25 cellular contexts compared by ENCODE assay signal in genomic region chr17:29610395-29610794, GRCh38. TPM values are rescaled to one million over a fixed set of nuclear protein-coding genes. Genes with fewer than 3 reads are reported as not detected.
DNase-seq lines count a peak whose midpoint lies in the region; ATAC-seq, FAIRE-seq and TF ChIP-seq lines count a peak whose summit lies in the region.
"Had no signal": no experiment of that assay in that cellular context is flagged by ENCODE, and none has a peak within 500 bp of the region (broad histone marks: within the 10 kb centered on the region; RNA-seq: fewer than 3 reads in every experiment).

No MANE protein-coding gene starts in this region.

- H3K4me1 ChIP-seq in HEK293 (ENCODE audit: control insufficient read depth, insufficient read depth, low read length), result no peaks in the 10 kb centered on the region
- H3K4me1 ChIP-seq in K562 (replicated peaks in 1 of 2; ENCODE audit: control insufficient read depth in 2 of 2, insufficient read depth in 2 of 2, low read length in 2 of 2), result peaks cover 7 to 34% of the 10 kb centered on the region in 2 experiments; a peak in 4 of 5 replicates
- peaks cover 0 to 30% (median 27%) of the 10 kb centered on the region in 4 donors for H3K4me1 ChIP-seq in sigmoid colon
- peaks cover 0 to 30% of the 10 kb centered on the region in 2 donors for H3K4me1 ChIP-seq in right atrium auricular region

- no peak for TF ChIP-seq RAD21 in K562 (CRISPR knock-in tag; conservative IDR thresholded peaks at IDR 0.05 in 1 of 2, IDR thresholded peaks at IDR 0.05 in 1 of 2)

- H3K9ac ChIP-seq in K562 (ENCODE audit: insufficient read depth in 1 of 2, low read depth in 2 of 2, low read length in 2 of 2), result no peak overlapping the region
- H3K9ac ChIP-seq: BLaER1 treated with 17β-estradiol and CSF1 and Interleukin-3, amounts not matched to agents 10 nM and 100 nM had no signal

- TF ChIP-seq POLR2A in K562 (conservative IDR thresholded peaks at IDR 0.05) (no peak), sigmoid colon (IDR thresholded peaks at IDR 0.05) (no peak)

- H4K20me1 ChIP-seq in K562 (replicated peaks; ENCODE audit: control insufficient read depth, insufficient read depth, low read length), result no peaks in the 10 kb centered on the region

- POLR2A ChIA-PET in HEK293 (lab: Yijun Ruan, JAX) (no interaction called here), K562 (lab: Yijun Ruan, JAX) (interaction anchor here (0.7 to 0.8 kb wide), 2 partner anchors 187 to 475 kb away, joined by 3 to 4 read pairs; no protein-coding TSS in a partner anchor)

- TF ChIP-seq EP300 in K562 (IDR thresholded peaks at IDR 0.05; ENCODE audit: low read length) (no peak), sigmoid colon (IDR thresholded peaks at IDR 0.05) (no peak)

- no peak overlapping the region for H3K4me2 ChIP-seq in K562 (ENCODE audit: insufficient read depth, low read length)

- no peak overlapping the region for H2AFZ ChIP-seq in K562 (ENCODE audit: low read depth, low read length)

- H3K9me1 ChIP-seq in K562 (ENCODE audit: control insufficient read depth, insufficient read depth, low read length), result peaks cover 7% of the 10 kb centered on the region

- WGBS in K562 (ENCODE audit: insufficient coverage, low coverage, missing lambda C conversion rate), result 83% methylated on average over 3 of the region's 3 CpGs
- 83 to 88% methylated on average over 3 of the region's 3 CpGs for WGBS in sigmoid colon, 2 donors

- no peak for ATAC-seq in K562
- ATAC-seq: CD8-positive, alpha-beta T cell had no signal

- no peak overlapping the region for H3K4me3 ChIP-seq in HEK293 (ENCODE audit: low read depth, low read length)
- no peak overlapping the region for H3K4me3 ChIP-seq in K562
- H3K4me3 ChIP-seq in sigmoid colon, result no peak overlapping the region
- no peak overlapping the region for H3K4me3 ChIP-seq in right atrium auricular region
- H3K4me3 ChIP-seq: BLaER1 treated with 17β-estradiol and CSF1 and Interleukin-3, amounts not matched to agents 10 nM and 100 nM had no signal

- in situ Hi-C loops in K562 (cut with MboI), result no loop called here

- no TSS peak for BruUV-seq in K562 (replicated peaks; lab: Mats Ljungman, UMichigan)

- H3K27ac ChIP-seq in HEK293 (ENCODE audit: extremely low read depth, low read depth, low read length), result no peak overlapping the region
- H3K27ac ChIP-seq in K562 (ENCODE audit: extremely low read depth, low read depth, low read length), result no peak overlapping the region
- H3K27ac ChIP-seq in sigmoid colon, result no peak overlapping the region
- H3K27ac ChIP-seq in right atrium auricular region, result no peak overlapping the region
- H3K27ac ChIP-seq: BLaER1 treated with 17β-estradiol and CSF1 and Interleukin-3, amounts not matched to agents 10 nM and 100 nM; C4-2B had no signal

- peaks cover 0 to 45% of the 10 kb centered on the region in 2 experiments; a peak in 1 of 3 replicates for H3K36me3 ChIP-seq in HEK293 (ENCODE audit: control insufficient read depth in 2 of 2, insufficient read depth in 1 of 2, low read length in 2 of 2)
- peaks cover 3% of the 10 kb centered on the region; the same call in 1 of the 3 replicates for H3K36me3 ChIP-seq in K562 (ENCODE audit: control insufficient read depth, insufficient read depth, low read length)
- no peaks in the 10 kb centered on the region for H3K36me3 ChIP-seq in sigmoid colon
- H3K36me3 ChIP-seq in right atrium auricular region, result no peaks in the 10 kb centered on the region

- H3K9me3 ChIP-seq in HEK293 (ENCODE audit: control insufficient read depth, insufficient read depth, low read depth, low read length), result no peaks in the 10 kb centered on the region
- no peaks in the 10 kb centered on the region for H3K9me3 ChIP-seq in K562 (replicated peaks; ENCODE audit: control insufficient read depth, insufficient read depth, low read depth, low read length)
- no peaks in the 10 kb centered on the region for H3K9me3 ChIP-seq in sigmoid colon
- H3K9me3 ChIP-seq in right atrium auricular region, result no peaks in the 10 kb centered on the region
- H3K9me3 ChIP-seq: Caco-2 had no signal

- FAIRE-seq in K562 (lab: Jason Lieb, UNC), result no peak
- FAIRE-seq: A204.1, GM12891, GM19239 had no signal

- TF ChIP-seq CTCF in HEK293 (tag by site-specific recombination; IDR thresholded peaks at IDR 0.05) (no peak), K562 (IDR thresholded peaks at IDR 0.05 in 2 of 3, conservative IDR thresholded peaks at IDR 0.05 in 1 of 3; ENCODE audit: insufficient read depth in 2 of 3, low read depth in 1 of 3, low read length in 3 of 3) (no peak), sigmoid colon (IDR thresholded peaks at IDR 0.05) (no peak), right atrium auricular region (IDR thresholded peaks at IDR 0.05) (no peak)

- intact Hi-C loops in K562 (cut with micrococcal nuclease), result loop anchor here (10.0 kb wide), 1 partner anchor 466 kb away; no protein-coding TSS in a partner anchor
- intact Hi-C loops in sigmoid colon (cut with DNase I), result loop anchor here (10.0 kb wide), 1 partner anchor 154 kb away; no protein-coding TSS in a partner anchor

- DNase-seq in K562 (ENCODE audit: extremely low read depth in 1 of 4, low spot score in 3 of 4), result no peak
- peak; percentile 28 for DNase-seq in sigmoid colon
- DNase-seq in T-helper 2 cell, result no peak
- no peak for DNase-seq in D341Med (ENCODE audit: low spot score)
- DNase-seq in putamen (ENCODE audit: low spot score), result no peak
- DNase-seq in right atrium auricular region (ENCODE audit: low spot score), result no peak
- DNase-seq: 8988T; ACHN; Caco-2; Calu3; CD4-positive, alpha-beta T cell; DMS 273 treated with DMSO at 0.1 percent for 48 hours; DMS153; DMS53; DMS79; DND-41; EL; GDM1 had no signal

- H3K79me2 ChIP-seq in K562 (ENCODE audit: control insufficient read depth, insufficient read depth, low read length), result no peaks in the 10 kb centered on the region

- CTCF ChIA-PET in HEK293 (lab: Yijun Ruan, JAX) (no interaction called here), K562 (lab: Yijun Ruan, JAX; ENCODE audit: low intra/inter-chr PET ratio) (no interaction called here)

- H3K27me3 ChIP-seq in K562 (ENCODE audit: control insufficient read depth in 2 of 2, insufficient read depth in 2 of 2, low read length in 2 of 2) (no peaks in the 10 kb centered on the region), sigmoid colon (no peaks in the 10 kb centered on the region), right atrium auricular region (no peaks in the 10 kb centered on the region)

RNA-seq across cellular contexts. Expression of gene CORO6, which starts 12.3 kb away (rescaled TPM):
- total RNA-seq in K562 (2011; cell fraction: chromatin; rRNA removed; ENCODE audit: low replicate concordance), result 15.2 and 53.0 TPM in 2 replicates
- 19.7 and 21.4 TPM in 2 replicates for total RNA-seq in K562 (2011; cell fraction: nucleolus; rRNA removed)
- 13.7 and 15.3 TPM in 2 replicates for total RNA-seq in K562 (2011; cell fraction: nucleoplasm; rRNA removed)
- total RNA-seq in K562 (2014; rRNA removed) (2.8 and 2.9 TPM in 2 replicates), K562 (2014; rRNA removed; fragmentation: Illumina TruSeq; extraction: Trizol) (0.47 and 0.64 TPM in 2 replicates), K562 (2015; rRNA removed; fragmentation: Illumina TruSeq; extraction: Trizol) (1.7 and 2.5 TPM in 2 replicates), K562 (2021) (4.4 TPM in 2 replicates), sigmoid colon (10 to 100 TPM; 23.9 to 94.4 (median 35.1) TPM), right atrium auricular region (10 to 100 TPM; 65.0 to 87.6 TPM)
- polyA plus RNA-seq in K562 (2011; rRNA removed) (9.8 and 11.9 TPM in 2 replicates), K562 (2014; fragmentation: Illumina TruSeq; extraction: Trizol) (2.4 and 3.1 TPM in 2 replicates), K562 (2014; fragmentation: Nextera tagmentation; extraction: Ambion mirVana) (under 1 TPM; 0.04 to 0.11 TPM), K562 (2014; rRNA removed) (6.6 and 9.1 TPM in 2 replicates), sigmoid colon (1 to 10 TPM in 2 of 3 donors, under 1 TPM in 1; 0.23 to 4.9 (median 3.0) TPM)
- 4.9 and 9.8 TPM in 2 replicates for polyA plus RNA-seq in K562 (2011; cell fraction: cytosol; rRNA removed)
- polyA plus RNA-seq in K562 (2011; cell fraction: nucleus; rRNA removed), result 96.7 and 310 TPM in 2 replicates
- polyA plus RNA-seq in K562 (2012), result 4.9 and 6.6 TPM in 2 replicates
- 5.3 and 14.2 TPM in 2 replicates for polyA minus RNA-seq in K562 (2011; rRNA and poly(A)+ RNA removed)
- 2.5 and 5.4 TPM in 2 replicates for polyA minus RNA-seq in K562 (2011; cell fraction: cytosol; rRNA and poly(A)+ RNA removed)
- polyA minus RNA-seq in K562 (2011; cell fraction: nucleus; rRNA and poly(A)+ RNA removed), result 15.4 and 24.0 TPM in 2 replicates

RNA-seq across cellular contexts. Expression of gene ANKRD13B, which starts 17.5 kb away (rescaled TPM):
- total RNA-seq in K562 (2011; cell fraction: chromatin; rRNA removed; ENCODE audit: low replicate concordance), result 17.2 and 53.9 TPM in 2 replicates
- 37.9 and 41.4 TPM in 2 replicates for total RNA-seq in K562 (2011; cell fraction: nucleolus; rRNA removed)
- total RNA-seq in K562 (2011; cell fraction: nucleoplasm; rRNA removed), result 20.8 and 22.1 TPM in 2 replicates
- total RNA-seq in K562 (2014; rRNA removed) (15.8 and 17.1 TPM in 2 replicates), K562 (2014; rRNA removed; fragmentation: Illumina TruSeq; extraction: Trizol) (2.5 and 3.5 TPM in 2 replicates), K562 (2015; rRNA removed; fragmentation: Illumina TruSeq; extraction: Trizol) (4.3 and 5.0 TPM in 2 replicates), K562 (2021) (22.3 and 28.1 TPM in 2 replicates), sigmoid colon (10 to 100 TPM in 1 of 4 donors, 1 to 10 TPM in 3; 5.4 to 17.2 (median 6.2) TPM), right atrium auricular region (1 to 10 TPM; 6.6 to 8.3 TPM)
- polyA plus RNA-seq in K562 (2011; rRNA removed) (4.6 and 6.5 TPM in 2 replicates), K562 (2014; fragmentation: Illumina TruSeq; extraction: Trizol) (10.3 and 11.7 TPM in 2 replicates), K562 (2014; fragmentation: Nextera tagmentation; extraction: Ambion mirVana) (under 1 TPM; 0.15 to 0.59 TPM), K562 (2014; rRNA removed) (14.2 and 15.6 TPM in 2 replicates), sigmoid colon (1 to 10 TPM; 1.6 to 5.2 (median 3.0) TPM)
- 3.9 and 14.6 TPM in 2 replicates for polyA plus RNA-seq in K562 (2011; cell fraction: cytosol; rRNA removed)
- 28.4 and 73.6 TPM in 2 replicates for polyA plus RNA-seq in K562 (2011; cell fraction: nucleus; rRNA removed)
- polyA plus RNA-seq in K562 (2012), result 9.4 and 11.3 TPM in 2 replicates
- polyA minus RNA-seq in K562 (2011; rRNA and poly(A)+ RNA removed), result 2.5 and 3.7 TPM in 2 replicates
- polyA minus RNA-seq in K562 (2011; cell fraction: cytosol; rRNA and poly(A)+ RNA removed), result 8.7 and 9.4 TPM in 2 replicates
- 11.3 and 11.8 TPM in 2 replicates for polyA minus RNA-seq in K562 (2011; cell fraction: nucleus; rRNA and poly(A)+ RNA removed)

RNA-seq across cellular contexts. Expression of gene GIT1, which starts 20.9 kb away (rescaled TPM):
- total RNA-seq in K562 (2011; cell fraction: chromatin; rRNA removed; ENCODE audit: low replicate concordance), result 26.1 and 92.6 TPM in 2 replicates
- 53.0 and 61.9 TPM in 2 replicates for total RNA-seq in K562 (2011; cell fraction: nucleolus; rRNA removed)
- 24.8 and 33.5 TPM in 2 replicates for total RNA-seq in K562 (2011; cell fraction: nucleoplasm; rRNA removed)
- total RNA-seq in K562 (2014; rRNA removed), result 22.6 and 27.5 TPM in 2 replicates
- total RNA-seq in K562 (2014; rRNA removed; fragmentation: Illumina TruSeq; extraction: Trizol), result 7.2 and 11.4 TPM in 2 replicates
- total RNA-seq in K562 (2015; rRNA removed; fragmentation: Illumina TruSeq; extraction: Trizol), result 17.1 and 17.3 TPM in 2 replicates
- total RNA-seq in K562 (2021), result 31.3 and 35.3 TPM in 2 replicates
- 15.9 and 16.5 TPM in 2 replicates for polyA plus RNA-seq in K562 (2011; rRNA removed)
- 12.4 and 42.3 TPM in 2 replicates for polyA plus RNA-seq in K562 (2011; cell fraction: cytosol; rRNA removed)
- 30.8 and 82.9 TPM in 2 replicates for polyA plus RNA-seq in K562 (2011; cell fraction: nucleus; rRNA removed)
- 22.2 and 29.8 TPM in 2 replicates for polyA plus RNA-seq in K562 (2012)
- 29.9 and 31.2 TPM in 2 replicates for polyA plus RNA-seq in K562 (2014; fragmentation: Illumina TruSeq; extraction: Trizol)
- under 1 TPM; 0.35 to 0.38 TPM for polyA plus RNA-seq in K562 (2014; fragmentation: Nextera tagmentation; extraction: Ambion mirVana)
- 21.4 and 21.6 TPM in 2 replicates for polyA plus RNA-seq in K562 (2014; rRNA removed)
- polyA minus RNA-seq in K562 (2011; rRNA and poly(A)+ RNA removed), result 7.8 and 14.8 TPM in 2 replicates
- polyA minus RNA-seq in K562 (2011; cell fraction: cytosol; rRNA and poly(A)+ RNA removed), result 22.0 and 24.6 TPM in 2 replicates
- 21.4 and 31.9 TPM in 2 replicates for polyA minus RNA-seq in K562 (2011; cell fraction: nucleus; rRNA and poly(A)+ RNA removed)
- 10 to 100 TPM; 13.6 to 31.3 (median 16.8) TPM for total RNA-seq in sigmoid colon
- 10 to 100 TPM; 16.9 to 28.5 (median 18.0) TPM for polyA plus RNA-seq in sigmoid colon
- total RNA-seq in right atrium auricular region, result 10 to 100 TPM; 26.7 to 48.1 TPM

RNA-seq across cellular contexts. Expression of gene TP53I13, which starts 41.9 kb away (rescaled TPM):
- 13.5 and 50.0 TPM in 2 replicates for total RNA-seq in K562 (2011; cell fraction: chromatin; rRNA removed; ENCODE audit: low replicate concordance)
- 63.0 and 73.5 TPM in 2 replicates for total RNA-seq in K562 (2011; cell fraction: nucleolus; rRNA removed)
- total RNA-seq in K562 (2011; cell fraction: nucleoplasm; rRNA removed), result 36.1 and 46.0 TPM in 2 replicates
- total RNA-seq in K562 (2014; rRNA removed) (25.2 and 27.6 TPM in 2 replicates), K562 (2014; rRNA removed; fragmentation: Illumina TruSeq; extraction: Trizol) (1.8 and 3.3 TPM in 2 replicates), K562 (2015; rRNA removed; fragmentation: Illumina TruSeq; extraction: Trizol) (13.0 and 13.9 TPM in 2 replicates), K562 (2021) (24.5 and 28.3 TPM in 2 replicates), sigmoid colon (10 to 100 TPM; 28.8 to 41.8 (median 35.4) TPM), right atrium auricular region (10 to 100 TPM; 48.8 to 67.0 TPM)
- polyA plus RNA-seq in K562 (2011; rRNA removed) (9.1 and 10.3 TPM in 2 replicates), K562 (2014; fragmentation: Illumina TruSeq; extraction: Trizol) (4.7 and 13.5 TPM in 2 replicates), K562 (2014; fragmentation: Nextera tagmentation; extraction: Ambion mirVana) (under 1 TPM; 0.08 to 0.13 TPM), K562 (2014; rRNA removed) (23.8 and 27.2 TPM in 2 replicates), sigmoid colon (10 to 100 TPM; 14.4 to 79.0 (median 20.3) TPM)
- polyA plus RNA-seq in K562 (2011; cell fraction: cytosol; rRNA removed), result 9.9 and 48.3 TPM in 2 replicates
- polyA plus RNA-seq in K562 (2011; cell fraction: nucleus; rRNA removed), result 48.7 and 101 TPM in 2 replicates
- 16.9 and 38.4 TPM in 2 replicates for polyA plus RNA-seq in K562 (2012)
- polyA minus RNA-seq in K562 (2011; rRNA and poly(A)+ RNA removed), result 1.5 and 4.3 TPM in 2 replicates
- polyA minus RNA-seq in K562 (2011; cell fraction: cytosol; rRNA and poly(A)+ RNA removed), result 16.0 and 22.0 TPM in 2 replicates
- polyA minus RNA-seq in K562 (2011; cell fraction: nucleus; rRNA and poly(A)+ RNA removed), result 17.6 and 17.8 TPM in 2 replicates

RNA-seq across cellular contexts. Expression of gene ABHD15, which starts 43.6 kb away (rescaled TPM):
- total RNA-seq in K562 (2011; cell fraction: chromatin; rRNA removed; ENCODE audit: low replicate concordance), result 4.0 and 8.2 TPM in 2 replicates
- 6.7 and 7.8 TPM in 2 replicates for total RNA-seq in K562 (2011; cell fraction: nucleolus; rRNA removed)
- 4.4 and 5.1 TPM in 2 replicates for total RNA-seq in K562 (2011; cell fraction: nucleoplasm; rRNA removed)
- total RNA-seq in K562 (2014; rRNA removed) (2.4 and 3.1 TPM in 2 replicates), K562 (2014; rRNA removed; fragmentation: Illumina TruSeq; extraction: Trizol) (2.0 and 2.2 TPM in 2 replicates), K562 (2015; rRNA removed; fragmentation: Illumina TruSeq; extraction: Trizol) (3.8 and 4.2 TPM in 2 replicates), K562 (2021) (4.0 and 4.2 TPM in 2 replicates), sigmoid colon (10 to 100 TPM in 1 of 4 donors, 1 to 10 TPM in 3; 4.1 to 10.8 (median 6.7) TPM), right atrium auricular region (1 to 10 TPM; 9.0 to 9.5 TPM)
- polyA plus RNA-seq in K562 (2011; rRNA removed) (0.85 and 1.8 TPM in 2 replicates), K562 (2014; fragmentation: Illumina TruSeq; extraction: Trizol) (2.4 and 2.5 TPM in 2 replicates), K562 (2014; fragmentation: Nextera tagmentation; extraction: Ambion mirVana) (under 1 TPM; 0.85 to 0.97 TPM), K562 (2014; rRNA removed) (2.1 and 2.9 TPM in 2 replicates), sigmoid colon (10 to 100 TPM in 1 of 3 donors, 1 to 10 TPM in 2; 4.9 to 10.3 (median 5.4) TPM)
- polyA plus RNA-seq in K562 (2011; cell fraction: cytosol; rRNA removed), result 0.83 and 3.0 TPM in 2 replicates
- polyA plus RNA-seq in K562 (2011; cell fraction: nucleus; rRNA removed), result 1.4 and 2.9 TPM in 2 replicates
- polyA plus RNA-seq in K562 (2012), result 3.2 and 5.4 TPM in 2 replicates
- 1.6 and 3.6 TPM in 2 replicates for polyA minus RNA-seq in K562 (2011; rRNA and poly(A)+ RNA removed)
- polyA minus RNA-seq in K562 (2011; cell fraction: cytosol; rRNA and poly(A)+ RNA removed), result 1.5 and 2.9 TPM in 2 replicates
- 1.7 and 2.8 TPM in 2 replicates for polyA minus RNA-seq in K562 (2011; cell fraction: nucleus; rRNA and poly(A)+ RNA removed)

Comparison
In these comparisons a context has a peak if more than half of its experiments do, and no peak if none do; other contexts are left out.
1. Of the 44 proteins assayed by ChIP-seq in both K562 and HEK293: peak only in K562: none; only in HEK293: none; in both: ZNF24; in neither: 43.